15 cellular contexts compared by ENCODE assay signal in genomic region chr6:34174846-34175399, GRCh38. TPM values are rescaled to one million over a fixed set of nuclear protein-coding genes. Genes with fewer than 3 reads are reported as not detected.
A peak's percentile ranks its signal among the peaks of the same experiment; 100 is the strongest.
DNase-seq lines count a peak whose midpoint lies in the region; ATAC-seq and TF ChIP-seq lines count a peak whose summit lies in the region.
"Had no signal": no experiment of that assay in that cellular context is flagged by ENCODE, and none has a peak within 500 bp of the region (broad histone marks: within the 10 kb centered on the region; RNA-seq: fewer than 3 reads in every experiment).

No MANE protein-coding gene starts in this region.

- no peaks in the 10 kb centered on the region for H3K9me3 ChIP-seq in osteoblast (ENCODE audit: low read depth, low read length)

- intact Hi-C loops in cardiac septum (cut with DNase I), result no loop called here
- intact Hi-C loops in left cardiac atrium (cut with DNase I), result no loop called here

- no peaks in the 10 kb centered on the region; the same call in 1 of the 2 replicates for H3K27me3 Mint-ChIP-seq in WTC11 (ENCODE audit: low read depth)

- H3K79me2 ChIP-seq in osteoblast (ENCODE audit: insufficient read depth, low read length), result no peaks in the 10 kb centered on the region

- CTCF ChIA-PET in WTC11 (lab: Charles Lee), result interaction anchor here (0.8 to 3.4 kb wide), 6 partner anchors 12 to 435 kb away, joined by 3 to 20 read pairs (median 4); no protein-coding TSS in a partner anchor

- no peak overlapping the region for H3K27ac ChIP-seq in osteoblast (ENCODE audit: low read depth, low read length)

- DNase-seq in cardiac septum (ENCODE audit: low spot score) (peak; percentile 44), left cardiac atrium (no peak), WTC11 (ENCODE audit: low spot score) (no peak), osteoblast (ENCODE audit: insufficient read length, low spot score, missing footprints) (peak; percentile 22), retina (no peak), DMS 273 (lab: John Stamatoyannopoulos, UW; ENCODE audit: unreplicated experiment) (no peak), erythroblast (lab: John Stamatoyannopoulos, UW) (no peak)
- DNase-seq: DMS 273 treated with DMSO at 0.1 percent for 48 hours, HCEC 1CT, NCI-H1417, NCI-H1930, NCI-H2171 treated with DMSO at 0.1 percent for 48 hours, NCI-H510A, SIG-M5 had no signal

- H3K27me3 ChIP-seq in osteoblast (ENCODE audit: insufficient read depth, low read length), result peaks cover under 1% of the 10 kb centered on the region

- no peak overlapping the region for H3K27ac Mint-ChIP-seq in WTC11

- no peaks in the 10 kb centered on the region for H3K36me3 Mint-ChIP-seq in WTC11

- H3K36me3 ChIP-seq in osteoblast (ENCODE audit: insufficient read depth, low read length), result no peaks in the 10 kb centered on the region

- no peak for ATAC-seq in left cardiac atrium
- peak; percentile 36 for ATAC-seq in WTC11

- H3K4me3 Mint-ChIP-seq in WTC11, result no peak overlapping the region

- no peak overlapping the region for H3K4me2 ChIP-seq in osteoblast (ENCODE audit: insufficient read depth, low read length)

- no peak overlapping the region for H3K4me3 ChIP-seq in osteoblast (ENCODE audit: insufficient read depth, low read length)

- H3K9me3 Mint-ChIP-seq in WTC11, result 0 out of 2 replicates have a peak, but pooled peaks cover 4% of the 10 kb centered on the region

- POLR2A ChIA-PET in WTC11 (lab: Charles Lee), result no interaction called here

- H3K4me1 ChIP-seq in osteoblast (ENCODE audit: insufficient read depth, low read length), result no peaks in the 10 kb centered on the region

- TF ChIP-seq POLR2A in erythroblast (IDR thresholded peaks at IDR 0.05; ENCODE audit: low read length), result no peak

- H4K20me1 ChIP-seq in osteoblast (ENCODE audit: insufficient read depth, low read length), result no peaks in the 10 kb centered on the region

- TF ChIP-seq CTCF in WTC11 (IDR thresholded peaks at IDR 0.05), result no peak
- TF ChIP-seq CTCF in osteoblast (IDR thresholded peaks at IDR 0.05; ENCODE audit: extremely low read depth, low read depth, low read length), result no peak

- H2AFZ ChIP-seq in osteoblast (ENCODE audit: low read length), result no peak overlapping the region

- H3K4me1 Mint-ChIP-seq in WTC11, result no peaks in the 10 kb centered on the region

TF ChIP-seq in WTC11, 78 proteins besides CTCF, POLR2A, EP300 and RAD21:
- no peak for TF ChIP-seq CDX4 (CRISPR knock-in tag; IDR thresholded peaks at IDR 0.05; ENCODE audit: borderline replicate concordance)
- no peak for TF ChIP-seq JUN (CRISPR knock-in tag; IDR thresholded peaks at IDR 0.05)
- TF ChIP-seq IRF2 (CRISPR knock-in tag; IDR thresholded peaks at IDR 0.05; ENCODE audit: borderline replicate concordance, low read depth), result no peak
- no peak for TF ChIP-seq TP53 (CRISPR knock-in tag; IDR thresholded peaks at IDR 0.05)
- no peak for TF ChIP-seq ZNF317 (CRISPR knock-in tag; IDR thresholded peaks at IDR 0.05; ENCODE audit: borderline replicate concordance, low read depth)
- no peak for TF ChIP-seq ZNF219 (CRISPR knock-in tag; IDR thresholded peaks at IDR 0.05; ENCODE audit: borderline replicate concordance)
- TF ChIP-seq E2F4 (CRISPR knock-in tag; IDR thresholded peaks at IDR 0.05; ENCODE audit: borderline replicate concordance, low read depth), result no peak
- TF ChIP-seq SP1 (CRISPR knock-in tag; conservative IDR thresholded peaks at IDR 0.05), result no peak
- no peak for TF ChIP-seq NR1H2 (CRISPR knock-in tag; IDR thresholded peaks at IDR 0.05)
- no peak for TF ChIP-seq GABPB1 (CRISPR knock-in tag; IDR thresholded peaks at IDR 0.05)
- no peak for TF ChIP-seq HMGXB4 (CRISPR knock-in tag; IDR thresholded peaks at IDR 0.05)
- no peak for TF ChIP-seq CBFB (CRISPR knock-in tag; IDR thresholded peaks at IDR 0.05; ENCODE audit: low read depth)
- TF ChIP-seq ZNF232 (CRISPR knock-in tag; IDR thresholded peaks at IDR 0.05), result no peak
- TF ChIP-seq NR2C2 (CRISPR knock-in tag; IDR thresholded peaks at IDR 0.05), result no peak
- TF ChIP-seq, protein P1, sequence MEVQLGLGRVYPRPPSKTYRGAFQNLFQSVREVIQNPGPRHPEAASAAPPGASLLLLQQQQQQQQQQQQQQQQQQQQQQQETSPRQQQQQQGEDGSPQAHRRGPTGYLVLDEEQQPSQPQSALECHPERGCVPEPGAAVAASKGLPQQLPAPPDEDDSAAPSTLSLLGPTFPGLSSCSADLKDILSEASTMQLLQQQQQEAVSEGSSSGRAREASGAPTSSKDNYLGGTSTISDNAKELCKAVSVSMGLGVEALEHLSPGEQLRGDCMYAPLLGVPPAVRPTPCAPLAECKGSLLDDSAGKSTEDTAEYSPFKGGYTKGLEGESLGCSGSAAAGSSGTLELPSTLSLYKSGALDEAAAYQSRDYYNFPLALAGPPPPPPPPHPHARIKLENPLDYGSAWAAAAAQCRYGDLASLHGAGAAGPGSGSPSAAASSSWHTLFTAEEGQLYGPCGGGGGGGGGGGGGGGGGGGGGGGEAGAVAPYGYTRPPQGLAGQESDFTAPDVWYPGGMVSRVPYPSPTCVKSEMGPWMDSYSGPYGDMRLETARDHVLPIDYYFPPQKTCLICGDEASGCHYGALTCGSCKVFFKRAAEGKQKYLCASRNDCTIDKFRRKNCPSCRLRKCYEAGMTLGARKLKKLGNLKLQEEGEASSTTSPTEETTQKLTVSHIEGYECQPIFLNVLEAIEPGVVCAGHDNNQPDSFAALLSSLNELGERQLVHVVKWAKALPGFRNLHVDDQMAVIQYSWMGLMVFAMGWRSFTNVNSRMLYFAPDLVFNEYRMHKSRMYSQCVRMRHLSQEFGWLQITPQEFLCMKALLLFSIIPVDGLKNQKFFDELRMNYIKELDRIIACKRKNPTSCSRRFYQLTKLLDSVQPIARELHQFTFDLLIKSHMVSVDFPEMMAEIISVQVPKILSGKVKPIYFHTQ (CRISPR knock-in tag; IDR thresholded peaks at IDR 0.05), result no peak
- TF ChIP-seq MYBL2 (CRISPR knock-in tag; IDR thresholded peaks at IDR 0.05), result no peak
- TF ChIP-seq TCF7 (CRISPR knock-in tag; IDR thresholded peaks at IDR 0.05; ENCODE audit: low read depth), result no peak

RNA-seq across cellular contexts. Expression of gene GRM4, which starts 29.0 kb away (rescaled TPM):
- total RNA-seq in cardiac septum (not detected), left cardiac atrium (not detected), WTC11 (2021) (32.2 to 34.5 TPM (median 32.2 TPM) in 3 replicates), osteoblast (0.36 TPM in 1 of 2 replicates, not detected in the other)
- total RNA-seq: HT1080 had no signal

Comparison
In these comparisons a context has a peak if more than half of its experiments do, and no peak if none do; other contexts are left out.
1. DNase-seq: peak in cardiac septum (single experiment) and osteoblast (single experiment); none in left cardiac atrium (single experiment), WTC11 (single experiment), retina (single experiment), DMS 273 (single experiment) and erythroblast (0 of 2).
2. RNA of gene GRM4, which starts 29.0 kb away (total RNA-seq): 32.2 to 34.5 TPM in WTC11; 0.36 TPM in osteoblast, not detected in left cardiac atrium and not detected in cardiac septum (single experiment); every median in the first group is over 10 times any median in the second.